In genomic region chr18:21599585-21600525, GRCh38 we compare ENCODE assay signal across 8 cellular contexts. TPM values are rescaled to one million over a fixed set of nuclear protein-coding genes. Genes with fewer than 3 reads are reported as not detected.
A peak's percentile ranks its signal among the peaks of the same experiment; 100 is the strongest.
DNase-seq lines count a peak whose midpoint lies in the region; ATAC-seq and TF ChIP-seq lines count a peak whose summit lies in the region.

No MANE protein-coding gene starts in this region.

- 1% methylated on average over 37 to 57 of the region's 67 CpGs for WGBS in tibial nerve, 2 donors

- H3K9me3 ChIP-seq in WERI-Rb-1 (ENCODE audit: severe bottlenecking): no peaks in the 10 kb centered on the region
- H3K9me3 ChIP-seq in mononuclear cell (ENCODE audit: low read depth, low read length): no peaks in the 10 kb centered on the region
- no peaks in the 10 kb centered on the region for H3K9me3 ChIP-seq in tibial nerve

- H3K27ac ChIP-seq in WERI-Rb-1: peak overlapping the region; percentile 87
- peak overlapping the region; percentile 78 to 99 (median 98) for H3K27ac ChIP-seq in tibial nerve

- H3K36me3 ChIP-seq in WERI-Rb-1 (no peaks in the 10 kb centered on the region), tibial nerve (no peaks in the 10 kb centered on the region)

- ATAC-seq in GM21825 (IDR thresholded peaks at IDR 0.05; ENCODE audit: unreplicated experiment): peak; percentile 38

- TF ChIP-seq EP300 in tibial nerve (IDR thresholded peaks at IDR 0.05): no peak

- no peak for TF ChIP-seq POLR2A in tibial nerve (IDR thresholded peaks at IDR 0.05)

- DNase-seq in activated T-cell treated with anti-CD3 and anti-CD28 coated beads for 48 hours (ENCODE audit: low read depth) (peak; percentile 57), KBM-7 (peak; percentile 34), WERI-Rb-1 (no peak), epidermal melanocyte (ENCODE audit: insufficient read length, low spot score) (peak; percentile 21), tibial nerve (ENCODE audit: low spot score in 2 of 2) (no peak)
- DNase-seq in activated T-cell treated with anti-CD3 and anti-CD28 coated beads, Interleukin-2, amount 50 U/mL, for 1 hour: no peak

- in situ Hi-C loops in KBM-7 (cut with MboI; ENCODE audit: low pct_unique_long_range_greater_than_20kb, low sequenced_read_pairs): no loop called here

- TF ChIP-seq CTCF in WERI-Rb-1 (IDR thresholded peaks at IDR 0.05; ENCODE audit: low read depth, low read length) (no peak), tibial nerve (IDR thresholded peaks at IDR 0.05) (no peak)

- H3K4me1 ChIP-seq in mononuclear cell (ENCODE audit: insufficient read depth, low read length) (peaks cover 37% of the 10 kb centered on the region), tibial nerve (peaks cover 0 to 26% (median 9%) of the 10 kb centered on the region in 4 donors)

- H3K4me3 ChIP-seq in WERI-Rb-1 (ENCODE audit: low read depth, low read length) (peak overlapping the region; percentile 96), mononuclear cell (ENCODE audit: low read length) (peak overlapping the region; percentile 95), tibial nerve (peak overlapping the region; percentile 63 to 99 (median 84))

- H3K27me3 ChIP-seq in WERI-Rb-1 (ENCODE audit: insufficient read depth, low read depth, severe bottlenecking): no peaks in the 10 kb centered on the region
- H3K27me3 ChIP-seq in mononuclear cell (ENCODE audit: insufficient read depth, low read length): no peaks in the 10 kb centered on the region
- no peaks in the 10 kb centered on the region for H3K27me3 ChIP-seq in tibial nerve

RNA-seq across cellular contexts. Expression of gene ESCO1, which starts 0.6 kb away (rescaled TPM):
- 38.0 TPM for total RNA-seq in mononuclear cell
- total RNA-seq in tibial nerve: 10 to 100 TPM; 15.0 to 19.2 (median 18.6) TPM

RNA-seq across cellular contexts. Expression of gene SNRPD1, which starts 12.3 kb away (rescaled TPM):
- total RNA-seq in mononuclear cell (7.1 TPM), tibial nerve (10 to 100 TPM in 1 of 4 donors, 1 to 10 TPM in 3; 4.3 to 12.6 (median 5.2) TPM)

Comparison
In these comparisons a context has a peak if more than half of its experiments do, and no peak if none do; other contexts are left out.
1. DNase-seq: peak in activated T-cell treated with anti-CD3 and anti-CD28 coated beads for 48 hours (single experiment), KBM-7 (single experiment) and epidermal melanocyte (single experiment); none in activated T-cell treated with anti-CD3 and anti-CD28 coated beads, Interleukin-2, amount 50 U/mL, for 1 hour (single experiment), WERI-Rb-1 (single experiment) and tibial nerve (0 of 2).
2. Peak in every context shown above with its lines, with median percentiles within 50 percentile points of each other: H3K4me3 ChIP-seq.